ENCODE assay signal across 2 cellular contexts in genomic region chr19:35375505-35376307, GRCh38.
A peak's percentile ranks its signal among the peaks of the same experiment; 100 is the strongest.
TF ChIP-seq lines count a peak whose summit lies in the region.

No MANE protein-coding gene starts in this region.

TF ChIP-seq in HCT116, 20 proteins besides CTCF, POLR2A, EP300 and RAD21:
- TF ChIP-seq ATF3 (IDR thresholded peaks at IDR 0.05): no peak
- TF ChIP-seq MAX (IDR thresholded peaks at IDR 0.05): no peak
- no peak for TF ChIP-seq ZBTB33 (IDR thresholded peaks at IDR 0.05; ENCODE audit: extremely low read depth, insufficient replicate concordance, low read length)
- TF ChIP-seq CEBPB (IDR thresholded peaks at IDR 0.05; ENCODE audit: low read depth): no peak
- TF ChIP-seq EZH2 (IDR thresholded peaks at IDR 0.05): no peak
- TF ChIP-seq CBX3 (IDR thresholded peaks at IDR 0.05; ENCODE audit: low read depth): no peak
- no peak for TF ChIP-seq ZFX (IDR thresholded peaks at IDR 0.05)
- TF ChIP-seq POLR2AphosphoS5 (IDR thresholded peaks at IDR 0.05; ENCODE audit: low read depth, low read length): no peak
- no peak for TF ChIP-seq JUND (IDR thresholded peaks at IDR 0.05)
- no peak for TF ChIP-seq ELF1 (IDR thresholded peaks at IDR 0.05; ENCODE audit: borderline replicate concordance, low read depth)
- TF ChIP-seq SP1 (IDR thresholded peaks at IDR 0.05; ENCODE audit: low read depth): no peak
- no peak for TF ChIP-seq ZNF274 (IDR thresholded peaks at IDR 0.05; ENCODE audit: low read depth, low read length)
- TF ChIP-seq EGR1 (IDR thresholded peaks at IDR 0.05; ENCODE audit: low read depth): no peak
- TF ChIP-seq EZH2phosphoT487 (IDR thresholded peaks at IDR 0.05; ENCODE audit: borderline replicate concordance): no peak
- no peak for TF ChIP-seq REST (IDR thresholded peaks at IDR 0.05; ENCODE audit: low read depth)

TF ChIP-seq in GM12878, 131 proteins besides CTCF, POLR2A, EP300 and RAD21:
- TF ChIP-seq SP1 (IDR thresholded peaks at IDR 0.05; ENCODE audit: low read depth, low read length): no peak
- TF ChIP-seq NR2C1 (IDR thresholded peaks at IDR 0.05): no peak
- 0 out of 2 replicates have a peak, but pooled peaks have one; percentile 42 for TF ChIP-seq DPF2 (IDR thresholded peaks at IDR 0.05)
- no peak for TF ChIP-seq SUZ12 (IDR thresholded peaks at IDR 0.05; ENCODE audit: unreplicated experiment)
- TF ChIP-seq JUND (IDR thresholded peaks at IDR 0.05; ENCODE audit: low read depth, low read length): no peak
- TF ChIP-seq RFX5 (IDR thresholded peaks at IDR 0.05; ENCODE audit: low read depth, low read length): no peak
- TF ChIP-seq ZNF24 (IDR thresholded peaks at IDR 0.05): no peak
- peak; percentile 32; the same call in 1 of the 2 replicates for TF ChIP-seq EED (IDR thresholded peaks at IDR 0.05; ENCODE audit: low read depth)
- no peak for TF ChIP-seq ATF3 (IDR thresholded peaks at IDR 0.05; ENCODE audit: borderline replicate concordance, extremely low read depth, low read depth, low read length)
- no peak for TF ChIP-seq BCL11A (IDR thresholded peaks at IDR 0.05; ENCODE audit: low read depth, low read length)
- TF ChIP-seq LARP7 (IDR thresholded peaks at IDR 0.05): no peak
- TF ChIP-seq ATF7 (IDR thresholded peaks at IDR 0.05; ENCODE audit: low read depth): no peak; the same call in 1 of the 2 replicates
- peak; percentile 93 for TF ChIP-seq PAX5 (IDR thresholded peaks at IDR 0.05; ENCODE audit: borderline replicate concordance, low read depth, low read length)
- TF ChIP-seq, protein P1, sequence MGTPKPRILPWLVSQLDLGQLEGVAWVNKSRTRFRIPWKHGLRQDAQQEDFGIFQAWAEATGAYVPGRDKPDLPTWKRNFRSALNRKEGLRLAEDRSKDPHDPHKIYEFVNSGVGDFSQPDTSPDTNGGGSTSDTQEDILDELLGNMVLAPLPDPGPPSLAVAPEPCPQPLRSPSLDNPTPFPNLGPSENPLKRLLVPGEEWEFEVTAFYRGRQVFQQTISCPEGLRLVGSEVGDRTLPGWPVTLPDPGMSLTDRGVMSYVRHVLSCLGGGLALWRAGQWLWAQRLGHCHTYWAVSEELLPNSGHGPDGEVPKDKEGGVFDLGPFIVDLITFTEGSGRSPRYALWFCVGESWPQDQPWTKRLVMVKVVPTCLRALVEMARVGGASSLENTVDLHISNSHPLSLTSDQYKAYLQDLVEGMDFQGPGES (IDR thresholded peaks at IDR 0.05): no peak
- TF ChIP-seq, protein P2, sequence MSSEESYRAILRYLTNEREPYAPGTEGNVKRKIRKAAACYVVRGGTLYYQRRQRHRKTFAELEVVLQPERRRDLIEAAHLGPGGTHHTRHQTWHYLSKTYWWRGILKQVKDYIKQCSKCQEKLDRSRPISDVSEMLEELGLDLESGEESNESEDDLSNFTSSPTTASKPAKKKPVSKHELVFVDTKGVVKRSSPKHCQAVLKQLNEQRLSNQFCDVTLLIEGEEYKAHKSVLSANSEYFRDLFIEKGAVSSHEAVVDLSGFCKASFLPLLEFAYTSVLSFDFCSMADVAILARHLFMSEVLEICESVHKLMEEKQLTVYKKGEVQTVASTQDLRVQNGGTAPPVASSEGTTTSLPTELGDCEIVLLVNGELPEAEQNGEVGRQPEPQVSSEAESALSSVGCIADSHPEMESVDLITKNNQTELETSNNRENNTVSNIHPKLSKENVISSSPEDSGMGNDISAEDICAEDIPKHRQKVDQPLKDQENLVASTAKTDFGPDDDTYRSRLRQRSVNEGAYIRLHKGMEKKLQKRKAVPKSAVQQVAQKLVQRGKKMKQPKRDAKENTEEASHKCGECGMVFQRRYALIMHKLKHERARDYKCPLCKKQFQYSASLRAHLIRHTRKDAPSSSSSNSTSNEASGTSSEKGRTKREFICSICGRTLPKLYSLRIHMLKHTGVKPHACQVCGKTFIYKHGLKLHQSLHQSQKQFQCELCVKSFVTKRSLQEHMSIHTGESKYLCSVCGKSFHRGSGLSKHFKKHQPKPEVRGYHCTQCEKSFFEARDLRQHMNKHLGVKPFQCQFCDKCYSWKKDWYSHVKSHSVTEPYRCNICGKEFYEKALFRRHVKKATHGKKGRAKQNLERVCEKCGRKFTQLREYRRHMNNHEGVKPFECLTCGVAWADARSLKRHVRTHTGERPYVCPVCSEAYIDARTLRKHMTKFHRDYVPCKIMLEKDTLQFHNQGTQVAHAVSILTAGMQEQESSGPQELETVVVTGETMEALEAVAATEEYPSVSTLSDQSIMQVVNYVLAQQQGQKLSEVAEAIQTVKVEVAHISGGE (CRISPR knock-in tag; IDR thresholded peaks at IDR 0.05): no peak
- no peak for TF ChIP-seq TCF7 (IDR thresholded peaks at IDR 0.05; ENCODE audit: borderline replicate concordance)
- TF ChIP-seq, protein P3, sequence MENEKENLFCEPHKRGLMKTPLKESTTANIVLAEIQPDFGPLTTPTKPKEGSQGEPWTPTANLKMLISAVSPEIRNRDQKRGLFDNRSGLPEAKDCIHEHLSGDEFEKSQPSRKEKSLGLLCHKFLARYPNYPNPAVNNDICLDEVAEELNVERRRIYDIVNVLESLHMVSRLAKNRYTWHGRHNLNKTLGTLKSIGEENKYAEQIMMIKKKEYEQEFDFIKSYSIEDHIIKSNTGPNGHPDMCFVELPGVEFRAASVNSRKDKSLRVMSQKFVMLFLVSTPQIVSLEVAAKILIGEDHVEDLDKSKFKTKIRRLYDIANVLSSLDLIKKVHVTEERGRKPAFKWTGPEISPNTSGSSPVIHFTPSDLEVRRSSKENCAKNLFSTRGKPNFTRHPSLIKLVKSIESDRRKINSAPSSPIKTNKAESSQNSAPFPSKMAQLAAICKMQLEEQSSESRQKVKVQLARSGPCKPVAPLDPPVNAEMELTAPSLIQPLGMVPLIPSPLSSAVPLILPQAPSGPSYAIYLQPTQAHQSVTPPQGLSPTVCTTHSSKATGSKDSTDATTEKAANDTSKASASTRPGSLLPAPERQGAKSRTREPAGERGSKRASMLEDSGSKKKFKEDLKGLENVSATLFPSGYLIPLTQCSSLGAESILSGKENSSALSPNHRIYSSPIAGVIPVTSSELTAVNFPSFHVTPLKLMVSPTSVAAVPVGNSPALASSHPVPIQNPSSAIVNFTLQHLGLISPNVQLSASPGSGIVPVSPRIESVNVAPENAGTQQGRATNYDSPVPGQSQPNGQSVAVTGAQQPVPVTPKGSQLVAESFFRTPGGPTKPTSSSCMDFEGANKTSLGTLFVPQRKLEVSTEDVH (IDR thresholded peaks at IDR 0.05; ENCODE audit: low read depth, partially characterized antibody): no peak
- no peak for TF ChIP-seq STAT1 (conservative IDR thresholded peaks at IDR 0.05)
- no peak for TF ChIP-seq YY1 (IDR thresholded peaks at IDR 0.05; ENCODE audit: low read depth, low read length)
- no peak for TF ChIP-seq KDM1A (IDR thresholded peaks at IDR 0.05; ENCODE audit: borderline replicate concordance)
- no peak for TF ChIP-seq TCF3 (IDR thresholded peaks at IDR 0.05; ENCODE audit: borderline replicate concordance, insufficient read depth, low read depth, low read length)
- peak; percentile 82 for TF ChIP-seq MLLT1 (IDR thresholded peaks at IDR 0.05)
- TF ChIP-seq MTA2 (IDR thresholded peaks at IDR 0.05; ENCODE audit: low read depth): peak; percentile 10; the same call in 1 of the 2 replicates
- TF ChIP-seq SMAD5 (IDR thresholded peaks at IDR 0.05; ENCODE audit: low read depth): no peak
- peak in 1 of 2 experiments; percentile 24; a peak in 1 of 4 replicates for TF ChIP-seq IKZF2 (IDR thresholded peaks at IDR 0.05)
- TF ChIP-seq SMAD1 (IDR thresholded peaks at IDR 0.05; ENCODE audit: low read depth, partially characterized antibody): no peak
- 0 out of 2 replicates have a peak, but pooled peaks have one; percentile 46 for TF ChIP-seq NBN (IDR thresholded peaks at IDR 0.05)
- no peak for TF ChIP-seq MYC (IDR thresholded peaks at IDR 0.05; ENCODE audit: insufficient read depth, insufficient read length, insufficient replicate concordance, low read length, severe bottlenecking)
- no peak for TF ChIP-seq ATF2 (IDR thresholded peaks at IDR 0.05; ENCODE audit: low read length)
- TF ChIP-seq IKZF1 (conservative IDR thresholded peaks at IDR 0.05): peak; percentile 38
- TF ChIP-seq ZBTB4 (CRISPR knock-in tag; IDR thresholded peaks at IDR 0.05): no peak
TF ChIP-seq in GM12878: peak in this region for 8.
